In genomic region chr13:28494537-28494860, GRCh38 we compare ENCODE assay signal across 8 cellular contexts. TPM values are rescaled to one million over a fixed set of nuclear protein-coding genes. Genes with fewer than 3 reads are reported as not detected.
A peak's percentile ranks its signal among the peaks of the same experiment; 100 is the strongest.
DNase-seq lines count a peak whose midpoint lies in the region; FAIRE-seq and TF ChIP-seq lines count a peak whose summit lies in the region.

No MANE protein-coding gene starts in this region.

- DNase-seq in stimulated activated CD4-positive, alpha-beta T cell treated with anti-CD3 and anti-CD28 coated beads, Interleukin-12 subunit alpha, Interleukin-12 subunit beta, amount 100 ng/mL, for 4 hours = peak; percentile 4
- DNase-seq in stimulated activated CD4-positive, alpha-beta T cell treated with anti-CD3 and anti-CD28 coated beads, Interleukin-2, amount 100 ng/mL, for 24 hours = no peak
- DNase-seq in astrocyte (ENCODE audit: low read depth) (no peak), lung microvascular endothelial cell (ENCODE audit: low read depth in 2 of 2) (peak; percentile 44 to 57), uterus (no peak), T1000 (lab: John Stamatoyannopoulos, UW) (no peak), SW480 (ENCODE audit: low spot score) (no peak), kidney tubule cell (ENCODE audit: low spot score) (no peak)

- H3K9me3 ChIP-seq in astrocyte (ENCODE audit: insufficient read depth, low read depth, low read length) (no peaks in the 10 kb centered on the region), uterus (no peaks in the 10 kb centered on the region)

- H3K9ac ChIP-seq in astrocyte (ENCODE audit: low read length) = peak overlapping the region; percentile 38

- intact Hi-C loops in uterus (cut with DNase I; ENCODE audit: low total_unique reads) = no loop called here

- no peak overlapping the region for H3K27ac Mint-ChIP-seq in astrocyte (ENCODE audit: unreplicated experiment)

- no peaks in the 10 kb centered on the region for H4K20me1 ChIP-seq in astrocyte (ENCODE audit: insufficient read depth, low read length)

- H3K4me1 ChIP-seq in astrocyte (ENCODE audit: insufficient read depth, low read length) = peaks cover 9% of the 10 kb centered on the region
- peaks cover 0 to 16% of the 10 kb centered on the region in 2 donors for H3K4me1 ChIP-seq in uterus

- TF ChIP-seq CTCF in astrocyte (IDR thresholded peaks at IDR 0.05; ENCODE audit: insufficient read depth, low read depth, low read length) (no peak), uterus (IDR thresholded peaks at IDR 0.05) (no peak)

- H2AFZ ChIP-seq in astrocyte (ENCODE audit: low read depth, low read length) = peak overlapping the region; percentile 68

- H3K36me3 ChIP-seq in astrocyte (ENCODE audit: insufficient read depth, low read length) = no peaks in the 10 kb centered on the region
- H3K36me3 ChIP-seq in uterus = no peaks in the 10 kb centered on the region

- H3K79me2 ChIP-seq in astrocyte (ENCODE audit: insufficient read depth, low read length) = no peaks in the 10 kb centered on the region

- H3K9me3 Mint-ChIP-seq in astrocyte (ENCODE audit: unreplicated experiment) = no peaks in the 10 kb centered on the region

- H3K27me3 Mint-ChIP-seq in astrocyte (ENCODE audit: low read depth, unreplicated experiment) = peaks cover 25% of the 10 kb centered on the region

- H3K27ac ChIP-seq in astrocyte (ENCODE audit: low read depth, low read length) (no peak overlapping the region), uterus (peak overlapping the region; percentile 65 to 78)

- peak overlapping the region; percentile 80 for H3K4me2 ChIP-seq in astrocyte (ENCODE audit: low read length)

- FAIRE-seq in astrocyte (lab: Jason Lieb, UNC) = no peak

- no peaks in the 10 kb centered on the region for H3K36me3 Mint-ChIP-seq in astrocyte (ENCODE audit: low read depth, unreplicated experiment)

- H3K4me3 ChIP-seq in astrocyte (ENCODE audit: insufficient read depth, low read depth, low read length) = peak overlapping the region; percentile 49
- H3K4me3 ChIP-seq in uterus = peak overlapping the region; percentile 18 to 20

- peak overlapping the region; percentile 79 for H3K4me3 Mint-ChIP-seq in astrocyte (ENCODE audit: unreplicated experiment)

- TF ChIP-seq POLR2A in uterus (IDR thresholded peaks at IDR 0.05) = no peak

- H3K27me3 ChIP-seq in astrocyte (ENCODE audit: insufficient read depth, low read length) (peaks cover 66% of the 10 kb centered on the region), uterus (peaks cover 3 to 45% of the 10 kb centered on the region in 2 donors)

- peaks cover 17% of the 10 kb centered on the region for H3K4me1 Mint-ChIP-seq in astrocyte (ENCODE audit: low read depth, unreplicated experiment)

RNA-seq across cellular contexts. Expression of gene FLT1, which starts 0.4 kb away (rescaled TPM):
- total RNA-seq in astrocyte (7.3 and 10.0 TPM in 2 replicates), lung microvascular endothelial cell (3.4 and 42.7 TPM in 2 replicates), uterus (10 to 100 TPM; 53.2 to 95.3 (median 62.0) TPM)

Comparison
In these comparisons a context has a peak if more than half of its experiments do, and no peak if none do; other contexts are left out.
1. DNase-seq: peak in stimulated activated CD4-positive, alpha-beta T cell treated with anti-CD3 and anti-CD28 coated beads, Interleukin-12 subunit alpha, Interleukin-12 subunit beta, amount 100 ng/mL, for 4 hours (single experiment) and lung microvascular endothelial cell (2 of 2); none in stimulated activated CD4-positive, alpha-beta T cell treated with anti-CD3 and anti-CD28 coated beads, Interleukin-2, amount 100 ng/mL, for 24 hours (0 of 2), astrocyte (single experiment), uterus (0 of 2), T1000 (single experiment), SW480 (single experiment) and kidney tubule cell (single experiment).